Comparison of ENCODE assay signal across 1 cellular context in the genomic region with DNA sequence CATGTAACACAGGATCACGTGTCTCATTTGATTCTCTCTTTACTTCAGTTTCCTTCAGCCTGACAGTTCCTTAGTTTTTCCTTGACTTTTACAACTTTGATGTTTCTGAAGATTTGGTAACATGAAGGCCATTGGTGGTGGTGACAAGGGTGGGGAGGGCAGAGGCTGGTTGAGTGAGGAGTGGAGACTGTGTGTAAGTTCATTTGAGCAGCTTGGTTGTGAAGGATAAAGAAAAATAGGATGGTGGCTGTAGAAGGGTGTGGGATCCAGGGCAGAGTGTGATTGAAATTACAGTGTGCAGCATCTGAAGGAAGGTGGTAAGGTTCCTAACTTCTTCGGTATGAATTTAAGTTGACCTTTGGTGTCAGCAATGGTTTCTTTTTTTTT.
TF ChIP-seq lines count a peak whose summit lies in the region.

No MANE protein-coding gene starts in this region.

TF ChIP-seq in GM12891, 5 proteins besides CTCF, POLR2A, EP300 and RAD21 (continued from another document):
- TF ChIP-seq TAF1 (IDR thresholded peaks at IDR 0.05; ENCODE audit: low read depth, low read length) = no peak
